8 cellular contexts compared by ENCODE assay signal in genomic region chr12:52741378-52742195, GRCh38. TPM values are rescaled to one million over a fixed set of nuclear protein-coding genes. Genes with fewer than 3 reads are reported as not detected.
DNase-seq lines count a peak whose midpoint lies in the region; ATAC-seq, FAIRE-seq and TF ChIP-seq lines count a peak whose summit lies in the region.

No MANE protein-coding gene starts in this region.

- ATAC-seq in GM21390 (IDR thresholded peaks at IDR 0.05; ENCODE audit: unreplicated experiment): no peak

- H3K27me3 Mint-ChIP-seq in activated T-helper 2 cell treated with anti-CD3 and anti-CD28 coated beads, Interferon-gamma antibody, Interleukin-2, Interleukin-4, amounts not matched to agents 10 μg/mL and 5 μg/mL and 100 μg/mL, durations not matched to agents 14 hours and 24 hours and 36 hours (ENCODE audit: low read depth): peaks cover 9% of the 10 kb centered on the region

- peak; percentile 25 for DNase-seq in GM12892 (ENCODE audit: insufficient read length)
- DNase-seq in OCI-M1 (lab: John Stamatoyannopoulos, UW): peak; percentile 72
- peak; percentile 53 for DNase-seq in activated T-helper 2 cell treated with anti-CD3 and anti-CD28 coated beads, Interferon-gamma antibody, Interleukin-2, Interleukin-4, amounts not matched to agents 10 μg/mL and 5 μg/mL and 100 μg/mL, durations not matched to agents 14 hours and 24 hours and 36 hours (ENCODE audit: low spot score)
- peak; percentile 86 for DNase-seq in hepatocyte (ENCODE audit: low spot score)
- peak; percentile 63 for DNase-seq in stimulated activated CD4-positive, alpha-beta T cell treated with anti-CD3 and anti-CD28 coated beads, Interleukin-4, amount 100 ng/mL, for 1 hour
- no peak for DNase-seq in kidney
- DNase-seq in osteoblast (ENCODE audit: insufficient read length, low spot score, missing footprints): no peak

- H3K4me1 ChIP-seq in hepatocyte (ENCODE audit: insufficient read depth) (no peaks in the 10 kb centered on the region), kidney (ENCODE audit: control insufficient read depth in 1 of 2, insufficient read depth in 1 of 2, low read depth in 1 of 2, low read length in 2 of 2) (no peaks in the 10 kb centered on the region), osteoblast (ENCODE audit: insufficient read depth, low read length) (no peaks in the 10 kb centered on the region)

- no peaks in the 10 kb centered on the region for H3K9me2 ChIP-seq in hepatocyte (replicated peaks; ENCODE audit: insufficient read depth)

- no peaks in the 10 kb centered on the region for H3K9me3 Mint-ChIP-seq in activated T-helper 2 cell treated with anti-CD3 and anti-CD28 coated beads, Interferon-gamma antibody, Interleukin-2, Interleukin-4, amounts not matched to agents 10 μg/mL and 5 μg/mL and 100 μg/mL, durations not matched to agents 14 hours and 24 hours and 36 hours

- H4K20me1 ChIP-seq in hepatocyte (ENCODE audit: insufficient read depth, poor library complexity, severe bottlenecking) (no peaks in the 10 kb centered on the region), osteoblast (ENCODE audit: insufficient read depth, low read length) (no peaks in the 10 kb centered on the region)

- no peak for TF ChIP-seq CTCF in hepatocyte (IDR thresholded peaks at IDR 0.05; ENCODE audit: poor library complexity)
- TF ChIP-seq CTCF in kidney (IDR thresholded peaks at IDR 0.05; ENCODE audit: borderline replicate concordance, extremely low read depth, insufficient read depth): no peak
- TF ChIP-seq CTCF in osteoblast (IDR thresholded peaks at IDR 0.05; ENCODE audit: extremely low read depth, low read depth, low read length): no peak

- H3K36me3 Mint-ChIP-seq in activated T-helper 2 cell treated with anti-CD3 and anti-CD28 coated beads, Interferon-gamma antibody, Interleukin-2, Interleukin-4, amounts not matched to agents 10 μg/mL and 5 μg/mL and 100 μg/mL, durations not matched to agents 14 hours and 24 hours and 36 hours (ENCODE audit: low read depth): no peaks in the 10 kb centered on the region

- H3K79me2 ChIP-seq in hepatocyte (no peaks in the 10 kb centered on the region), osteoblast (ENCODE audit: insufficient read depth, low read length) (no peaks in the 10 kb centered on the region)

- H3K27ac ChIP-seq in hepatocyte (no peak overlapping the region), kidney (ENCODE audit: low read depth in 2 of 2, low read length in 2 of 2) (no peak overlapping the region), osteoblast (ENCODE audit: low read depth, low read length) (no peak overlapping the region)

- no peak overlapping the region for H3K9ac ChIP-seq in kidney (ENCODE audit: low read length in 2 of 2)

- H3K4me3 ChIP-seq in hepatocyte (no peak overlapping the region), kidney (ENCODE audit: low read length in 2 of 2) (no peak overlapping the region), osteoblast (ENCODE audit: insufficient read depth, low read length) (no peak overlapping the region)

- H2AFZ ChIP-seq in hepatocyte (no peak overlapping the region), osteoblast (ENCODE audit: low read length) (no peak overlapping the region)

- no peak overlapping the region for H3K4me2 ChIP-seq in hepatocyte
- no peak overlapping the region for H3K4me2 ChIP-seq in osteoblast (ENCODE audit: insufficient read depth, low read length)

- FAIRE-seq in GM12892 (lab: Jason Lieb, UNC) (no peak), kidney (lab: Jason Lieb, UNC) (no peak)

- TF ChIP-seq POLR2A in GM12892 (IDR thresholded peaks at IDR 0.05; ENCODE audit: low read depth, low read length): no peak

- no peak overlapping the region for H3K4me3 Mint-ChIP-seq in activated T-helper 2 cell treated with anti-CD3 and anti-CD28 coated beads, Interferon-gamma antibody, Interleukin-2, Interleukin-4, amounts not matched to agents 10 μg/mL and 5 μg/mL and 100 μg/mL, durations not matched to agents 14 hours and 24 hours and 36 hours (ENCODE audit: low read depth)

- intact Hi-C loops in activated T-helper 2 cell treated with anti-CD3 and anti-CD28 coated beads, Interferon-gamma antibody, Interleukin-2, Interleukin-4, amounts not matched to agents 10 μg/mL and 5 μg/mL and 100 μg/mL, durations not matched to agents 14 hours and 24 hours and 36 hours (cut with micrococcal nuclease): no loop called here
- intact Hi-C loops in kidney (cut with DNase I): no loop called here

- WGBS in hepatocyte (ENCODE audit: low lambda C conversion rate, missing lambda C conversion rate): 22% methylated on average over 16 of the region's 16 CpGs

- no peaks in the 10 kb centered on the region for H3K9me3 ChIP-seq in hepatocyte (ENCODE audit: low read depth)
- H3K9me3 ChIP-seq in kidney (ENCODE audit: control insufficient read depth in 1 of 2, low read length in 2 of 2): no peaks in the 10 kb centered on the region
- H3K9me3 ChIP-seq in osteoblast (ENCODE audit: low read depth, low read length): no peaks in the 10 kb centered on the region

- H3K36me3 ChIP-seq in hepatocyte (replicated peaks; ENCODE audit: insufficient read depth, low read depth) (no peaks in the 10 kb centered on the region), kidney (ENCODE audit: control insufficient read depth in 1 of 2, insufficient read depth in 2 of 2, low read length in 2 of 2) (no peaks in the 10 kb centered on the region), osteoblast (ENCODE audit: insufficient read depth, low read length) (no peaks in the 10 kb centered on the region)

- H3K4me1 Mint-ChIP-seq in activated T-helper 2 cell treated with anti-CD3 and anti-CD28 coated beads, Interferon-gamma antibody, Interleukin-2, Interleukin-4, amounts not matched to agents 10 μg/mL and 5 μg/mL and 100 μg/mL, durations not matched to agents 14 hours and 24 hours and 36 hours (ENCODE audit: low read depth): no peaks in the 10 kb centered on the region

- H3K27ac Mint-ChIP-seq in activated T-helper 2 cell treated with anti-CD3 and anti-CD28 coated beads, Interferon-gamma antibody, Interleukin-2, Interleukin-4, amounts not matched to agents 10 μg/mL and 5 μg/mL and 100 μg/mL, durations not matched to agents 14 hours and 24 hours and 36 hours: no peak overlapping the region

- peaks cover 24% of the 10 kb centered on the region for H3K27me3 ChIP-seq in hepatocyte
- peaks cover 2% of the 10 kb centered on the region for H3K27me3 ChIP-seq in osteoblast (ENCODE audit: insufficient read depth, low read length)

RNA-seq across cellular contexts. Expression of gene KRT76, which starts 35.6 kb away (rescaled TPM):
- not detected for polyA plus RNA-seq in GM12892 (2012; ENCODE audit: missing spikeins)
- total RNA-seq in activated T-helper 2 cell treated with anti-CD3 and anti-CD28 coated beads, Interferon-gamma antibody, Interleukin-2, Interleukin-4, amounts not matched to agents 10 μg/mL and 5 μg/mL and 100 μg/mL, durations not matched to agents 14 hours and 24 hours and 36 hours: not detected in 2 replicates
- total RNA-seq in hepatocyte (not detected in 2 replicates), kidney (not detected), osteoblast (not detected in 2 replicates)
- polyA plus RNA-seq in hepatocyte (not detected in 2 replicates), kidney (ENCODE audit: insufficient read depth, low read depth, low replicate concordance) (not detected)

RNA-seq across cellular contexts. Expression of gene KRT77, which starts 38.3 kb away (rescaled TPM):
- not detected for polyA plus RNA-seq in GM12892 (2012; ENCODE audit: missing spikeins)
- not detected in 2 replicates for total RNA-seq in activated T-helper 2 cell treated with anti-CD3 and anti-CD28 coated beads, Interferon-gamma antibody, Interleukin-2, Interleukin-4, amounts not matched to agents 10 μg/mL and 5 μg/mL and 100 μg/mL, durations not matched to agents 14 hours and 24 hours and 36 hours
- total RNA-seq in hepatocyte (not detected in 2 replicates), kidney (not detected), osteoblast (not detected in 2 replicates)
- polyA plus RNA-seq in hepatocyte (not detected in 2 replicates), kidney (ENCODE audit: insufficient read depth, low read depth, low replicate concordance) (not detected)

RNA-seq across cellular contexts. Expression of gene KRT3, which starts 54.3 kb away (rescaled TPM):
- polyA plus RNA-seq in GM12892 (2012; ENCODE audit: missing spikeins): not detected
- total RNA-seq in activated T-helper 2 cell treated with anti-CD3 and anti-CD28 coated beads, Interferon-gamma antibody, Interleukin-2, Interleukin-4, amounts not matched to agents 10 μg/mL and 5 μg/mL and 100 μg/mL, durations not matched to agents 14 hours and 24 hours and 36 hours: not detected in 2 replicates
- not detected in 2 replicates for total RNA-seq in hepatocyte
- 0.43 TPM in 1 of 2 replicates, not detected in the other for polyA plus RNA-seq in hepatocyte
- not detected for total RNA-seq in kidney
- not detected for polyA plus RNA-seq in kidney (ENCODE audit: insufficient read depth, low read depth, low replicate concordance)
- not detected in 2 replicates for total RNA-seq in osteoblast

Comparison
In these comparisons a context has a peak if more than half of its experiments do, and no peak if none do; other contexts are left out.
1. DNase-seq: peak in GM12892 (single experiment), OCI-M1 (single experiment), activated T-helper 2 cell treated with anti-CD3 and anti-CD28 coated beads, Interferon-gamma antibody, Interleukin-2, Interleukin-4, amounts not matched to agents 10 μg/mL and 5 μg/mL and 100 μg/mL, durations not matched to agents 14 hours and 24 hours and 36 hours (single experiment), hepatocyte (single experiment) and stimulated activated CD4-positive, alpha-beta T cell treated with anti-CD3 and anti-CD28 coated beads, Interleukin-4, amount 100 ng/mL, for 1 hour (single experiment); none in kidney (single experiment) and osteoblast (single experiment).